ENCODE assay signal across 22 cellular contexts in the genomic region with DNA sequence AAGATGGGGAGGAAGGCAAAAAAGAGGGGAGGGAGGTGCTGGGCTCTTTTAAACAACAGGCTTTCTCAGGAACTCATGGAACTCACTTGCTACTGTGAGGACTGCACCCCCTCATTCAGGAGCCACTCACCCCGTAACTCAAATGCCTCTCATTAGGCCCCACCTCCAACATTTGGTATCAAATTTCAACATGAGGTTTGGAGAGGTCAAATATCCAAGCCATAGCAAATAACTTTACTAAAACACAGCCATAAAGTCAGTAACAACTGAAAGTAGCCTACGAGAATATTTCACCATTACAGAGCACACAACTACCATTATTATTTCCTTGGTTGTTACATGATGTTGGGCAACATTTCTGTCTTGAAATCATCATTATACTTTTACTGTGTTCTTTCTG. TPM values are rescaled to one million over a fixed set of nuclear protein-coding genes. Genes with fewer than 3 reads are reported as not detected.
A peak's percentile ranks its signal among the peaks of the same experiment; 100 is the strongest.
DNase-seq lines count a peak whose midpoint lies in the region; ATAC-seq and TF ChIP-seq lines count a peak whose summit lies in the region.
"Had no signal": no experiment of that assay in that cellular context is flagged by ENCODE, and none has a peak within 500 bp of the region (broad histone marks: within the 10 kb centered on the region; RNA-seq: fewer than 3 reads in every experiment).

No MANE protein-coding gene starts in this region.

- POLR2A ChIA-PET in activated CD4-positive, alpha-beta memory T cell treated with anti-CD3 and anti-CD28 coated beads, Interleukin-2, amount 10 ng/mL, durations not matched to agents 7 days and 5 days (lab: Charles Lee), result no interaction called here
- POLR2A ChIA-PET in naive thymus-derived CD4-positive, alpha-beta T cell (lab: Charles Lee), result no interaction called here

- H3K9me3 ChIP-seq in osteoblast (ENCODE audit: low read depth, low read length), result no peaks in the 10 kb centered on the region
- H3K9me3 ChIP-seq in naive thymus-derived CD4-positive, alpha-beta T cell (ENCODE audit: control insufficient read depth in 2 of 3, low read length in 3 of 3), result no peaks in the 10 kb centered on the region
- H3K9me3 ChIP-seq: BE2C had no signal

- no peaks in the 10 kb centered on the region for H3K9me2 ChIP-seq in GM23338 (ENCODE audit: insufficient read depth)

- H2AFZ ChIP-seq in GM23338 (no peak overlapping the region), osteoblast (ENCODE audit: low read length) (peak overlapping the region; percentile 66)

- H3F3A ChIP-seq in GM23338 (replicated peaks; ENCODE audit: low read depth), result peaks cover 3% of the 10 kb centered on the region; the same call in 1 of the 2 replicates

- peaks cover 42% of the 10 kb centered on the region for H3K4me1 ChIP-seq in GM23338 (ENCODE audit: insufficient read depth)
- peaks cover 17% of the 10 kb centered on the region for H3K4me1 ChIP-seq in osteoblast (ENCODE audit: insufficient read depth, low read length)
- H3K4me1 ChIP-seq in naive thymus-derived CD4-positive, alpha-beta T cell (ENCODE audit: control insufficient read depth in 2 of 2, insufficient read depth in 2 of 2, low read length in 2 of 2), result no peaks in the 10 kb centered on the region
- H3K4me1 ChIP-seq: BE2C had no signal

- H3K4me3 ChIP-seq in GM23338 (no peak overlapping the region), choroid plexus epithelial cell (ENCODE audit: low read depth, low read length) (no peak overlapping the region), osteoblast (ENCODE audit: insufficient read depth, low read length) (no peak overlapping the region)
- H3K4me3 ChIP-seq in naive thymus-derived CD4-positive, alpha-beta T cell (ENCODE audit: low read length), result no peak overlapping the region

- H3K4me1 Mint-ChIP-seq in GM23338, result peaks cover 63% of the 10 kb centered on the region
- H3K4me1 Mint-ChIP-seq in activated CD4-positive, alpha-beta memory T cell treated with anti-CD3 and anti-CD28 coated beads, Interleukin-2, amount 10 ng/mL, durations not matched to agents 7 days and 5 days, result no peaks in the 10 kb centered on the region
- peaks cover 0 to 2% (median 0%) of the 10 kb centered on the region in 7 donors for H3K4me1 Mint-ChIP-seq in naive thymus-derived CD4-positive, alpha-beta T cell
- H3K4me1 Mint-ChIP-seq: CD4-positive, CD25-positive, alpha-beta regulatory T cell; CD8-positive, alpha-beta memory T cell had no signal

- no peaks in the 10 kb centered on the region for H3K79me2 ChIP-seq in GM23338 (replicated peaks; ENCODE audit: insufficient read depth)
- H3K79me2 ChIP-seq in osteoblast (ENCODE audit: insufficient read depth, low read length), result no peaks in the 10 kb centered on the region

- peak overlapping the region; percentile 51 for H3K27ac Mint-ChIP-seq in GM23338
- H3K27ac Mint-ChIP-seq in activated CD4-positive, alpha-beta memory T cell treated with anti-CD3 and anti-CD28 coated beads, Interleukin-2, amount 10 ng/mL, durations not matched to agents 7 days and 5 days, result no peak overlapping the region
- H3K27ac Mint-ChIP-seq in naive thymus-derived CD4-positive, alpha-beta T cell, result no peak overlapping the region
- H3K27ac Mint-ChIP-seq: CD4-positive, CD25-positive, alpha-beta regulatory T cell; H9 had no signal

- H3K27me3 ChIP-seq in GM23338 (ENCODE audit: insufficient read depth), result no peaks in the 10 kb centered on the region
- no peaks in the 10 kb centered on the region for H3K27me3 ChIP-seq in osteoblast (ENCODE audit: insufficient read depth, low read length)
- H3K27me3 ChIP-seq in naive thymus-derived CD4-positive, alpha-beta T cell (ENCODE audit: control insufficient read depth in 2 of 2, insufficient read depth in 2 of 2, low read length in 2 of 2), result no peaks in the 10 kb centered on the region
- H3K27me3 ChIP-seq: BE2C had no signal

- H3K4me3 Mint-ChIP-seq in GM23338, result no peak overlapping the region
- H3K4me3 Mint-ChIP-seq in activated CD4-positive, alpha-beta memory T cell treated with anti-CD3 and anti-CD28 coated beads, Interleukin-2, amount 10 ng/mL, durations not matched to agents 7 days and 5 days, result no peak overlapping the region
- H3K4me3 Mint-ChIP-seq in naive thymus-derived CD4-positive, alpha-beta T cell, result no peak overlapping the region
- H3K4me3 Mint-ChIP-seq: CD4-positive, CD25-positive, alpha-beta regulatory T cell; CD8-positive, alpha-beta memory T cell; H9 had no signal

- ATAC-seq in GM23338, result no peak
- ATAC-seq in HG03342 (IDR thresholded peaks at IDR 0.05; ENCODE audit: unreplicated experiment), result no peak
- ATAC-seq in naive thymus-derived CD4-positive, alpha-beta T cell, result no peak

- CTCF ChIA-PET in activated CD4-positive, alpha-beta memory T cell treated with anti-CD3 and anti-CD28 coated beads, Interleukin-2, amount 10 ng/mL, durations not matched to agents 7 days and 5 days (lab: Charles Lee), result no interaction called here
- CTCF ChIA-PET in naive thymus-derived CD4-positive, alpha-beta T cell (lab: Charles Lee), result no interaction called here

- H3K36me3 Mint-ChIP-seq in GM23338 (ENCODE audit: low read depth), result peaks cover 21% of the 10 kb centered on the region
- no peaks in the 10 kb centered on the region for H3K36me3 Mint-ChIP-seq in activated CD4-positive, alpha-beta memory T cell treated with anti-CD3 and anti-CD28 coated beads, Interleukin-2, amount 10 ng/mL, durations not matched to agents 7 days and 5 days (ENCODE audit: low read depth)
- no peaks in the 10 kb centered on the region for H3K36me3 Mint-ChIP-seq in naive thymus-derived CD4-positive, alpha-beta T cell
- H3K36me3 Mint-ChIP-seq: CD4-positive, CD25-positive, alpha-beta regulatory T cell; CD8-positive, alpha-beta memory T cell had no signal

- intact Hi-C loops in naive thymus-derived CD4-positive, alpha-beta T cell (cut with micrococcal nuclease), result no loop called here

- H3K27me3 Mint-ChIP-seq in GM23338 (ENCODE audit: insufficient read depth, low read depth, poor library complexity), result peaks cover 4% of the 10 kb centered on the region
- peaks cover 2% of the 10 kb centered on the region for H3K27me3 Mint-ChIP-seq in activated CD4-positive, alpha-beta memory T cell treated with anti-CD3 and anti-CD28 coated beads, Interleukin-2, amount 10 ng/mL, durations not matched to agents 7 days and 5 days
- peaks cover 0 to 33% (median 11%) of the 10 kb centered on the region in 5 donors for H3K27me3 Mint-ChIP-seq in naive thymus-derived CD4-positive, alpha-beta T cell

- H3K9me3 Mint-ChIP-seq in GM23338, result peaks cover 23% of the 10 kb centered on the region
- no peaks in the 10 kb centered on the region for H3K9me3 Mint-ChIP-seq in activated CD4-positive, alpha-beta memory T cell treated with anti-CD3 and anti-CD28 coated beads, Interleukin-2, amount 10 ng/mL, durations not matched to agents 7 days and 5 days
- H3K9me3 Mint-ChIP-seq in naive thymus-derived CD4-positive, alpha-beta T cell, result no peaks in the 10 kb centered on the region
- H3K9me3 Mint-ChIP-seq: CD4-positive, CD25-positive, alpha-beta regulatory T cell; CD8-positive, alpha-beta memory T cell had no signal

- no peak overlapping the region for H3K4me2 ChIP-seq in GM23338
- no peak overlapping the region for H3K4me2 ChIP-seq in osteoblast (ENCODE audit: insufficient read depth, low read length)

- H3K36me3 ChIP-seq in GM23338 (ENCODE audit: insufficient read depth), result no peaks in the 10 kb centered on the region
- no peaks in the 10 kb centered on the region for H3K36me3 ChIP-seq in osteoblast (ENCODE audit: insufficient read depth, low read length)
- no peaks in the 10 kb centered on the region for H3K36me3 ChIP-seq in naive thymus-derived CD4-positive, alpha-beta T cell (ENCODE audit: control insufficient read depth in 2 of 3, insufficient read depth in 3 of 3, low read length in 3 of 3)
- H3K36me3 ChIP-seq: BE2C had no signal

- no peaks in the 10 kb centered on the region for H4K20me1 ChIP-seq in GM23338 (replicated peaks; ENCODE audit: insufficient read depth)
- no peaks in the 10 kb centered on the region for H4K20me1 ChIP-seq in osteoblast (ENCODE audit: insufficient read depth, low read length)

- DNase-seq in GM23338 (ENCODE audit: low spot score), result no peak
- DNase-seq in choroid plexus epithelial cell (ENCODE audit: low read depth), result peak; percentile 55
- peak; percentile 71 for DNase-seq in iris pigment epithelial cell (ENCODE audit: low read depth)
- DNase-seq in osteoblast (ENCODE audit: insufficient read length, low spot score, missing footprints), result no peak
- no peak for DNase-seq in activated CD4-positive, alpha-beta memory T cell treated with anti-CD3 and anti-CD28 coated beads, Interleukin-2, amount 10 ng/mL, durations not matched to agents 7 days and 5 days
- DNase-seq in effector CD8-positive, alpha-beta T cell (lab: John Stamatoyannopoulos, UW), result no peak
- no peak for DNase-seq in naive thymus-derived CD4-positive, alpha-beta T cell
- DNase-seq: ACHN; BE2C; C1 segment of cervical spinal cord; CD4-positive, CD25-positive, alpha-beta regulatory T cell; CD8-positive, alpha-beta memory T cell; COR-L47; DMS 273 treated with DMSO at 0.1 percent for 48 hours; DMS53; DND-41; GDM1; GOT3; H9 had no signal

- H3K27ac ChIP-seq in GM23338 (ENCODE audit: low read depth) (no peak overlapping the region), osteoblast (ENCODE audit: low read depth, low read length) (no peak overlapping the region)
- H3K27ac ChIP-seq in naive thymus-derived CD4-positive, alpha-beta T cell (ENCODE audit: low read depth, low read length), result no peak overlapping the region

- TF ChIP-seq CTCF in GM23338 (conservative IDR thresholded peaks at IDR 0.05; ENCODE audit: low read depth in 2 of 2) (no peak), choroid plexus epithelial cell (conservative IDR thresholded peaks at IDR 0.05; ENCODE audit: low read depth, low read length) (no peak), osteoblast (IDR thresholded peaks at IDR 0.05; ENCODE audit: extremely low read depth, low read depth, low read length) (no peak)

TF ChIP-seq in GM23338, 12 proteins besides CTCF, POLR2A, EP300 and RAD21 (continues in another document):
- no peak for TF ChIP-seq JUNB (IDR thresholded peaks at IDR 0.05; ENCODE audit: unreplicated experiment)
- TF ChIP-seq POLR2AphosphoS5 (IDR thresholded peaks at IDR 0.05; ENCODE audit: low read depth), result no peak
- TF ChIP-seq ZNF331 (CRISPR knock-in tag; IDR thresholded peaks at IDR 0.05; ENCODE audit: low read depth), result no peak
- no peak for TF ChIP-seq ZNF114 (CRISPR knock-in tag; IDR thresholded peaks at IDR 0.05)

RNA-seq across cellular contexts. Expression of a gene that starts 13.1 kb away (rescaled TPM):
- total RNA-seq in GM23338 (2014; rRNA removed; shearing (Covaris generic)), result 1.2 TPM in 1 of 2 replicates, not detected in the other
- 0.27 and 0.49 TPM in 2 replicates for polyA plus RNA-seq in GM23338 (2016; fragmentation: Nextera tagmentation; extraction: Ambion mirVana)
- not detected in 2 replicates for total RNA-seq in osteoblast
- total RNA-seq in activated CD4-positive, alpha-beta memory T cell treated with anti-CD3 and anti-CD28 coated beads, Interleukin-2, amount 10 ng/mL, durations not matched to agents 7 days and 5 days, result not detected
- not detected for total RNA-seq in naive thymus-derived CD4-positive, alpha-beta T cell
- not detected for polyA plus RNA-seq in naive thymus-derived CD4-positive, alpha-beta T cell
- total RNA-seq: A172; CD4-positive, CD25-positive, alpha-beta regulatory T cell; CD8-positive, alpha-beta memory T cell; H9; HT-29 had no signal
- polyA plus RNA-seq: CD4-positive, CD25-positive, alpha-beta regulatory T cell; CD8-positive, alpha-beta memory T cell had no signal

Comparison
In these comparisons a context has a peak if more than half of its experiments do, and no peak if none do; other contexts are left out.
1. DNase-seq: peak in choroid plexus epithelial cell (single experiment) and iris pigment epithelial cell (single experiment); none in GM23338 (single experiment), osteoblast (single experiment), activated CD4-positive, alpha-beta memory T cell treated with anti-CD3 and anti-CD28 coated beads, Interleukin-2, amount 10 ng/mL, durations not matched to agents 7 days and 5 days (single experiment), effector CD8-positive, alpha-beta T cell (single experiment) and naive thymus-derived CD4-positive, alpha-beta T cell (0 of 9).